In genomic region chr6:161536141-161536735, GRCh38 we compare ENCODE assay signal across 18 cellular contexts.
DNase-seq lines count a peak whose midpoint lies in the region; ATAC-seq lines count a peak whose summit lies in the region.
"Had no signal": no experiment of that assay in that cellular context is flagged by ENCODE, and none has a peak within 500 bp of the region (broad histone marks: within the 10 kb centered on the region; RNA-seq: fewer than 3 reads in every experiment).

No MANE protein-coding gene starts in this region.

- ATAC-seq in esophagus mucosa, result peak; percentile 25
- ATAC-seq in GM21529 (IDR thresholded peaks at IDR 0.05; ENCODE audit: unreplicated experiment), result no peak
- ATAC-seq: left ventricle myocardium superior, mucosa of descending colon had no signal

- DNase-seq in NCI-H1417 (lab: John Stamatoyannopoulos, UW) (peak in 2 of 3 experiments; percentile 22 to 73), NCI-H1417 treated with DMSO at 0.1 percent for 48 hours (lab: John Stamatoyannopoulos, UW) (no peak), NCI-H1092 treated with DMSO at 0.1 percent for 48 hours (lab: John Stamatoyannopoulos, UW) (peak; percentile 24), smooth muscle cell of the brain vasculature (ENCODE audit: low read depth, low spot score) (peak; percentile 2), NCI-H526 treated with DMSO at 0.1 percent for 48 hours (lab: John Stamatoyannopoulos, UW) (no peak), medulla oblongata (ENCODE audit: extremely low spot score) (no peak)
- DNase-seq: activated CD4-positive, alpha-beta T cell treated with anti-CD3 and anti-CD28 coated beads, Interleukin-2, amount 10 ng/mL, durations not matched to agents 7 days and 5 days; activated CD8-positive, alpha-beta memory T cell treated with anti-CD3 and anti-CD28 coated beads, Interleukin-2, amount 50 U/mL, for 48 hours; activated effector memory CD4-positive, alpha-beta T cell treated with Interleukin-2 at 50 U/mL for 16 hours; AML-193; DMS79; left ventricle myocardium superior; mucosa of descending colon; NCI-H2107; NCI-H524; uterus had no signal

Comparison
In these comparisons a context has a peak if more than half of its experiments do, and no peak if none do; other contexts are left out.
1. DNase-seq: peak in NCI-H1417 (2 of 3), NCI-H1092 treated with DMSO at 0.1 percent for 48 hours (single experiment) and smooth muscle cell of the brain vasculature (single experiment); none in NCI-H1417 treated with DMSO at 0.1 percent for 48 hours (single experiment), NCI-H526 treated with DMSO at 0.1 percent for 48 hours (single experiment) and medulla oblongata (single experiment).